8 cellular contexts compared by ENCODE assay signal in genomic region chr6:151690768-151691562, GRCh38.
A peak's percentile ranks its signal among the peaks of the same experiment; 100 is the strongest.
DNase-seq lines count a peak whose midpoint lies in the region; ATAC-seq and TF ChIP-seq lines count a peak whose summit lies in the region.

No MANE protein-coding gene starts in this region.

- no peaks in the 10 kb centered on the region for H3K27me3 Mint-ChIP-seq in WTC11 (ENCODE audit: low read depth)

- no peaks in the 10 kb centered on the region for H3K9me2 ChIP-seq in PC-3 (replicated peaks; ENCODE audit: low read length)

- no peaks in the 10 kb centered on the region for H3K9me3 Mint-ChIP-seq in WTC11

- no TSS peak for BruUV-seq in PC-3 (replicated peaks; lab: Mats Ljungman, UMichigan)

- DNase-seq in PC-3 = no peak
- DNase-seq in fibroblast of the aortic adventitia (ENCODE audit: low read depth) = peak; percentile 80
- no peak for DNase-seq in sciatic nerve (ENCODE audit: low spot score)
- no peak for DNase-seq in WTC11 (ENCODE audit: low spot score)
- no peak for DNase-seq in NCI-H146 (lab: John Stamatoyannopoulos, UW)
- DNase-seq in NCI-H187 (lab: John Stamatoyannopoulos, UW) = no peak

- H3K4me3 ChIP-seq in PC-3 (ENCODE audit: low read length) = peak overlapping the region; percentile 38
- peak overlapping the region; percentile 53 for H3K4me3 ChIP-seq in fibroblast of the aortic adventitia (ENCODE audit: low read depth, low read length)

- H3K4me3 Mint-ChIP-seq in WTC11 = no peak overlapping the region

- no peaks in the 10 kb centered on the region for H3K9me3 ChIP-seq in PC-3 (ENCODE audit: low read length)

- H3K36me3 ChIP-seq in PC-3 (ENCODE audit: low read depth, low read length) = no peaks in the 10 kb centered on the region

- H3K4me1 ChIP-seq in PC-3 (ENCODE audit: insufficient read depth, low read length) = peaks cover 17% of the 10 kb centered on the region

- H3K4me1 Mint-ChIP-seq in WTC11 = peaks cover 18% of the 10 kb centered on the region

- CTCF ChIA-PET in PC-3 (lab: Charles Lee) (interaction anchor here (1.0 kb wide), 1 partner anchor 15 kb away, joined by 3 read pairs; no protein-coding TSS in a partner anchor), WTC11 (lab: Charles Lee) (interaction anchor here (1.2 kb wide), 1 partner anchor 388 kb away, joined by 4 read pairs; no protein-coding TSS in a partner anchor)

- H3K36me3 Mint-ChIP-seq in WTC11 = no peaks in the 10 kb centered on the region

- H3K27me3 ChIP-seq in PC-3 (ENCODE audit: low read length) = no peaks in the 10 kb centered on the region

- no peak overlapping the region for H3K27ac Mint-ChIP-seq in WTC11

- H3K79me2 ChIP-seq in PC-3 (ENCODE audit: low read length) = no peaks in the 10 kb centered on the region

- H3K4me2 ChIP-seq in PC-3 (ENCODE audit: low read length) = peak overlapping the region; percentile 74

- TF ChIP-seq CTCF in PC-3 (conservative IDR thresholded peaks at IDR 0.05; ENCODE audit: low read depth, low read length) (no peak), fibroblast of the aortic adventitia (IDR thresholded peaks at IDR 0.05; ENCODE audit: insufficient read depth, low read length) (no peak), WTC11 (IDR thresholded peaks at IDR 0.05) (no peak)

- no peaks in the 10 kb centered on the region for H3F3A ChIP-seq in PC-3 (ENCODE audit: low read length, unreplicated experiment)

- intact Hi-C loops in PC-3 (cut with micrococcal nuclease) = loop anchor here (5.0 kb wide), 1 partner anchor 71 kb away; no protein-coding TSS in a partner anchor
- intact Hi-C loops in sciatic nerve (cut with DNase I) = no loop called here

- peak overlapping the region; percentile 4; the same call in 1 of the 2 replicates for H3K9ac ChIP-seq in PC-3 (ENCODE audit: low read length)

- peak; percentile 98 for ATAC-seq in GM18867 (IDR thresholded peaks at IDR 0.05; ENCODE audit: unreplicated experiment)
- peak; percentile 95 for ATAC-seq in HG02623 (IDR thresholded peaks at IDR 0.05; ENCODE audit: unreplicated experiment)
- no peak for ATAC-seq in PC-3
- peak; percentile 91 for ATAC-seq in sciatic nerve
- no peak for ATAC-seq in WTC11

- H4K20me1 ChIP-seq in PC-3 (ENCODE audit: low read length) = no peaks in the 10 kb centered on the region

- H3K27ac ChIP-seq in PC-3 (ENCODE audit: low read length) = no peak overlapping the region

- H2AFZ ChIP-seq in PC-3 (ENCODE audit: low read length) = peak overlapping the region; percentile 84

- POLR2A ChIA-PET in PC-3 (lab: Charles Lee; ENCODE audit: unreplicated experiment) = no interaction called here
- POLR2A ChIA-PET in WTC11 (lab: Charles Lee) = no interaction called here

TF ChIP-seq in WTC11, 78 proteins besides CTCF, POLR2A, EP300 and RAD21:
- TF ChIP-seq USF2 (CRISPR knock-in tag; IDR thresholded peaks at IDR 0.05) (no peak), ZNF425 (CRISPR knock-in tag; conservative IDR thresholded peaks at IDR 0.05) (no peak), RELA (CRISPR knock-in tag; IDR thresholded peaks at IDR 0.05; ENCODE audit: borderline replicate concordance) (no peak), ZBTB43 (CRISPR knock-in tag; IDR thresholded peaks at IDR 0.05) (no peak), ZNF423 (CRISPR knock-in tag; IDR thresholded peaks at IDR 0.05) (no peak), E2F4 (CRISPR knock-in tag; IDR thresholded peaks at IDR 0.05; ENCODE audit: borderline replicate concordance, low read depth) (no peak), ATF2 (CRISPR knock-in tag; IDR thresholded peaks at IDR 0.05; ENCODE audit: borderline replicate concordance, low read depth) (no peak), ZNF416 (CRISPR knock-in tag; IDR thresholded peaks at IDR 0.05) (no peak), ZNF263 (CRISPR knock-in tag; IDR thresholded peaks at IDR 0.05; ENCODE audit: low read depth) (no peak), SOX15 (CRISPR knock-in tag; IDR thresholded peaks at IDR 0.05) (no peak), AFF4 (CRISPR knock-in tag; IDR thresholded peaks at IDR 0.05; ENCODE audit: borderline replicate concordance) (no peak), MAX (CRISPR knock-in tag; IDR thresholded peaks at IDR 0.05) (no peak)

Comparison
In these comparisons a context has a peak if more than half of its experiments do, and no peak if none do; other contexts are left out.
1. ATAC-seq: peak in GM18867 (single experiment), HG02623 (single experiment) and sciatic nerve (single experiment); none in PC-3 (single experiment) and WTC11 (single experiment).